3 cellular contexts compared by ENCODE assay signal in the genomic region with DNA sequence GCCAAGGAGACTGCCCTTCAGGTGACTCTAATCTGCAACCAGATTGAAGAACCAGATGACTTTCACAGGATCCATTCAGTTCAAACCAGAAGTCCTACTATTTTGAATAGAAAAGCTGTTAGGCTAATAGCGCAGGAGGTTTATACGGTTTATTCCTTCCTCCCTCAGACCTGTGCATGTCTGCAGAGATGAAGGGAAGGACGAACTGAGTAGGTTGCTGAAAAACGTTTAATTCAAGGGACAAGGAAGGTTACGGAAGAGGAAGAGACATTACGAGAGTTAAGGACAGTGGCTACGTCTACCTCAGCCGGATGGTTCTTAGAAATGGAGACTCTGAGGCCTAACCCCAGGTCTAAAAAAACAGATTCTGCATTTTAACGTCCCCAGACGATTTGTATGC.
A peak's percentile ranks its signal among the peaks of the same experiment; 100 is the strongest.
TF ChIP-seq lines count a peak whose summit lies in the region.

No MANE protein-coding gene starts in this region.

TF ChIP-seq in HCT116, 20 proteins besides CTCF, POLR2A, EP300 and RAD21:
- TF ChIP-seq SP1 (IDR thresholded peaks at IDR 0.05; ENCODE audit: low read depth) (no peak), ZNF274 (IDR thresholded peaks at IDR 0.05; ENCODE audit: low read depth, low read length) (no peak), FOSL1 (IDR thresholded peaks at IDR 0.05; ENCODE audit: low read depth) (no peak), EGR1 (IDR thresholded peaks at IDR 0.05; ENCODE audit: low read depth) (no peak), EZH2phosphoT487 (IDR thresholded peaks at IDR 0.05; ENCODE audit: borderline replicate concordance) (no peak), CEBPB (IDR thresholded peaks at IDR 0.05; ENCODE audit: low read depth) (no peak), CBX3 (IDR thresholded peaks at IDR 0.05; ENCODE audit: low read depth) (no peak), TCF7L2 (IDR thresholded peaks at IDR 0.05; ENCODE audit: borderline replicate concordance, extremely low read depth, insufficient read depth, insufficient read length) (no peak), POLR2AphosphoS5 (IDR thresholded peaks at IDR 0.05; ENCODE audit: low read depth, low read length) (no peak), SRF (IDR thresholded peaks at IDR 0.05; ENCODE audit: low read depth) (no peak), SIN3A (IDR thresholded peaks at IDR 0.05; ENCODE audit: low read depth) (no peak), YY1 (IDR thresholded peaks at IDR 0.05; ENCODE audit: extremely low read depth, insufficient replicate concordance, low read depth, low read length) (no peak), ELF1 (IDR thresholded peaks at IDR 0.05; ENCODE audit: borderline replicate concordance, low read depth) (no peak), ZFX (IDR thresholded peaks at IDR 0.05) (no peak), EZH2 (IDR thresholded peaks at IDR 0.05) (no peak)
- TF ChIP-seq, protein P1, sequence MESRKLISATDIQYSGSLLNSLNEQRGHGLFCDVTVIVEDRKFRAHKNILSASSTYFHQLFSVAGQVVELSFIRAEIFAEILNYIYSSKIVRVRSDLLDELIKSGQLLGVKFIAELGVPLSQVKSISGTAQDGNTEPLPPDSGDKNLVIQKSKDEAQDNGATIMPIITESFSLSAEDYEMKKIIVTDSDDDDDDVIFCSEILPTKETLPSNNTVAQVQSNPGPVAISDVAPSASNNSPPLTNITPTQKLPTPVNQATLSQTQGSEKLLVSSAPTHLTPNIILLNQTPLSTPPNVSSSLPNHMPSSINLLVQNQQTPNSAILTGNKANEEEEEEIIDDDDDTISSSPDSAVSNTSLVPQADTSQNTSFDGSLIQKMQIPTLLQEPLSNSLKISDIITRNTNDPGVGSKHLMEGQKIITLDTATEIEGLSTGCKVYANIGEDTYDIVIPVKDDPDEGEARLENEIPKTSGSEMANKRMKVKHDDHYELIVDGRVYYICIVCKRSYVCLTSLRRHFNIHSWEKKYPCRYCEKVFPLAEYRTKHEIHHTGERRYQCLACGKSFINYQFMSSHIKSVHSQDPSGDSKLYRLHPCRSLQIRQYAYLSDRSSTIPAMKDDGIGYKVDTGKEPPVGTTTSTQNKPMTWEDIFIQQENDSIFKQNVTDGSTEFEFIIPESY (IDR thresholded peaks at IDR 0.05; ENCODE audit: extremely low read depth, insufficient replicate concordance, low read length) = no peak
- TF ChIP-seq, protein P2, sequence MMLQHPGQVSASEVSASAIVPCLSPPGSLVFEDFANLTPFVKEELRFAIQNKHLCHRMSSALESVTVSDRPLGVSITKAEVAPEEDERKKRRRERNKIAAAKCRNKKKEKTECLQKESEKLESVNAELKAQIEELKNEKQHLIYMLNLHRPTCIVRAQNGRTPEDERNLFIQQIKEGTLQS (IDR thresholded peaks at IDR 0.05) = no peak

TF ChIP-seq in WTC11, 78 proteins besides CTCF, POLR2A, EP300 and RAD21:
- TF ChIP-seq EMX1 (CRISPR knock-in tag; IDR thresholded peaks at IDR 0.05) (no peak), ZBTB21 (CRISPR knock-in tag; IDR thresholded peaks at IDR 0.05; ENCODE audit: borderline replicate concordance) (no peak), FOXK1 (CRISPR knock-in tag; IDR thresholded peaks at IDR 0.05) (no peak), SOX15 (CRISPR knock-in tag; IDR thresholded peaks at IDR 0.05) (no peak), FOXP1 (CRISPR knock-in tag; IDR thresholded peaks at IDR 0.05; ENCODE audit: borderline replicate concordance) (no peak), SMAD4 (CRISPR knock-in tag; IDR thresholded peaks at IDR 0.05) (no peak), GRHL2 (CRISPR knock-in tag; IDR thresholded peaks at IDR 0.05; ENCODE audit: insufficient replicate concordance, severe bottlenecking) (no peak), SMAD3 (CRISPR knock-in tag; IDR thresholded peaks at IDR 0.05; ENCODE audit: borderline replicate concordance) (no peak), IRF2 (CRISPR knock-in tag; IDR thresholded peaks at IDR 0.05; ENCODE audit: borderline replicate concordance, low read depth) (no peak), NFYB (CRISPR knock-in tag; conservative IDR thresholded peaks at IDR 0.05; ENCODE audit: low read depth) (no peak)
- TF ChIP-seq, protein P3, sequence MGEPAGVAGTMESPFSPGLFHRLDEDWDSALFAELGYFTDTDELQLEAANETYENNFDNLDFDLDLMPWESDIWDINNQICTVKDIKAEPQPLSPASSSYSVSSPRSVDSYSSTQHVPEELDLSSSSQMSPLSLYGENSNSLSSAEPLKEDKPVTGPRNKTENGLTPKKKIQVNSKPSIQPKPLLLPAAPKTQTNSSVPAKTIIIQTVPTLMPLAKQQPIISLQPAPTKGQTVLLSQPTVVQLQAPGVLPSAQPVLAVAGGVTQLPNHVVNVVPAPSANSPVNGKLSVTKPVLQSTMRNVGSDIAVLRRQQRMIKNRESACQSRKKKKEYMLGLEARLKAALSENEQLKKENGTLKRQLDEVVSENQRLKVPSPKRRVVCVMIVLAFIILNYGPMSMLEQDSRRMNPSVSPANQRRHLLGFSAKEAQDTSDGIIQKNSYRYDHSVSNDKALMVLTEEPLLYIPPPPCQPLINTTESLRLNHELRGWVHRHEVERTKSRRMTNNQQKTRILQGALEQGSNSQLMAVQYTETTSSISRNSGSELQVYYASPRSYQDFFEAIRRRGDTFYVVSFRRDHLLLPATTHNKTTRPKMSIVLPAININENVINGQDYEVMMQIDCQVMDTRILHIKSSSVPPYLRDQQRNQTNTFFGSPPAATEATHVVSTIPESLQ (CRISPR knock-in tag; IDR thresholded peaks at IDR 0.05) = no peak
- TF ChIP-seq, protein P4, sequence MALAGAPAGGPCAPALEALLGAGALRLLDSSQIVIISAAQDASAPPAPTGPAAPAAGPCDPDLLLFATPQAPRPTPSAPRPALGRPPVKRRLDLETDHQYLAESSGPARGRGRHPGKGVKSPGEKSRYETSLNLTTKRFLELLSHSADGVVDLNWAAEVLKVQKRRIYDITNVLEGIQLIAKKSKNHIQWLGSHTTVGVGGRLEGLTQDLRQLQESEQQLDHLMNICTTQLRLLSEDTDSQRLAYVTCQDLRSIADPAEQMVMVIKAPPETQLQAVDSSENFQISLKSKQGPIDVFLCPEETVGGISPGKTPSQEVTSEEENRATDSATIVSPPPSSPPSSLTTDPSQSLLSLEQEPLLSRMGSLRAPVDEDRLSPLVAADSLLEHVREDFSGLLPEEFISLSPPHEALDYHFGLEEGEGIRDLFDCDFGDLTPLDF (CRISPR knock-in tag; IDR thresholded peaks at IDR 0.05) = no peak

TF ChIP-seq in HepG2, 621 proteins besides CTCF, POLR2A, EP300 and RAD21:
- TF ChIP-seq SPEN (CRISPR knock-in tag; IDR thresholded peaks at IDR 0.05; ENCODE audit: low read depth) (0 out of 2 replicates have a peak, but pooled peaks have one; percentile 9), ZNF724P (CRISPR knock-in tag; IDR thresholded peaks at IDR 0.05; ENCODE audit: borderline replicate concordance) (no peak), ZFX (CRISPR knock-in tag; IDR thresholded peaks at IDR 0.05; ENCODE audit: low read depth) (peak; percentile 37; the same call in 1 of the 2 replicates), SAP130 (CRISPR knock-in tag; IDR thresholded peaks at IDR 0.05; ENCODE audit: low read depth) (peak; percentile 42), DNMT1 (CRISPR knock-in tag; IDR thresholded peaks at IDR 0.05) (0 out of 2 replicates have a peak, but pooled peaks have one; percentile 2), TARDBP (CRISPR knock-in tag; IDR thresholded peaks at IDR 0.05) (peak; percentile 23; the same call in 1 of the 2 replicates), KDM5A (IDR thresholded peaks at IDR 0.05; ENCODE audit: borderline replicate concordance, low read length) (no peak; the same call in 1 of the 2 replicates), ZBTB42 (CRISPR knock-in tag; IDR thresholded peaks at IDR 0.05) (0 out of 2 replicates have a peak, but pooled peaks have one; percentile 16), ZNF354B (CRISPR knock-in tag; IDR thresholded peaks at IDR 0.05) (0 out of 2 replicates have a peak, but pooled peaks have one; percentile 67), GLI4 (CRISPR knock-in tag; IDR thresholded peaks at IDR 0.05; ENCODE audit: borderline replicate concordance) (no peak), ZIK1 (CRISPR knock-in tag; IDR thresholded peaks at IDR 0.05; ENCODE audit: borderline replicate concordance, low read depth) (0 out of 2 replicates have a peak, but pooled peaks have one; percentile 48), NONO (IDR thresholded peaks at IDR 0.05) (no peak), NONO (CRISPR knock-in tag; conservative IDR thresholded peaks at IDR 0.05) (0 out of 2 replicates have a peak, but pooled peaks have one; percentile 18)
